ENCODE assay signal across 8 cellular contexts in genomic region chr1:156767879-156768608, GRCh38. TPM values are rescaled to one million over a fixed set of nuclear protein-coding genes. Genes with fewer than 3 reads are reported as not detected.
DNase-seq lines count a peak whose midpoint lies in the region; ATAC-seq and TF ChIP-seq lines count a peak whose summit lies in the region.

No MANE protein-coding gene starts in this region.

- H3K36me3 ChIP-seq in GM06990 (ENCODE audit: control insufficient read depth, insufficient read depth, low read length) = peaks cover 3% of the 10 kb centered on the region
- H3K36me3 ChIP-seq in esophagus (ENCODE audit: control insufficient read depth in 2 of 2, insufficient read depth in 2 of 2, low read length in 1 of 2) = peaks cover 0 to under 1% of the 10 kb centered on the region in 2 donors

- H3K4me3 ChIP-seq in GM06990 (replicated peaks; ENCODE audit: low read depth, low read length) = peak overlapping the region; percentile 91
- peak overlapping the region; percentile 91 to 94 for H3K4me3 ChIP-seq in esophagus (ENCODE audit: low read depth in 1 of 2, low read length in 2 of 2)

- peak overlapping the region; percentile 94 to 97 for H3K27ac ChIP-seq in esophagus (ENCODE audit: low read depth in 2 of 2, low read length in 1 of 2)

- peaks cover 44% of the 10 kb centered on the region for H3K4me1 Mint-ChIP-seq in nephron progenitor cell

- CTCF ChIA-PET in GM10248 (lab: Yijun Ruan, JAX) = interaction anchor here (0.8 to 9.6 kb wide), 12 partner anchors 12 to 92 kb away, joined by 3 to 94 read pairs (median 4); partner anchors contain the start of genes HDGF, ISG20L2, METTL25B and MRPL24

- H3K27me3 ChIP-seq in GM06990 (replicated peaks; ENCODE audit: control insufficient read depth, insufficient read depth, low read length) (no peaks in the 10 kb centered on the region), esophagus (ENCODE audit: control insufficient read depth in 1 of 2, insufficient read depth in 2 of 2, low read length in 2 of 2) (no peaks in the 10 kb centered on the region)

- peaks cover 24% of the 10 kb centered on the region for H3K36me3 Mint-ChIP-seq in nephron progenitor cell (ENCODE audit: low read depth)

- no peaks in the 10 kb centered on the region for H3K27me3 Mint-ChIP-seq in nephron progenitor cell (ENCODE audit: low read depth, poor library complexity)

- H3K27ac Mint-ChIP-seq in nephron progenitor cell = peak overlapping the region; percentile 13

- no peak overlapping the region for H3K4me3 Mint-ChIP-seq in nephron progenitor cell

- no peaks in the 10 kb centered on the region for H3K9me3 ChIP-seq in esophagus (ENCODE audit: control insufficient read depth in 2 of 2, insufficient read depth in 1 of 2, low read depth in 1 of 2, low read length in 1 of 2)

- WGBS in esophagus, 2 donors = 0 to 1% methylated on average over 30 to 31 of the region's 31 CpGs

- no peaks in the 10 kb centered on the region for H3K9me3 Mint-ChIP-seq in nephron progenitor cell

- POLR2A ChIA-PET in GM10248 (lab: Yijun Ruan, JAX) = interaction anchor here (0.7 to 1.4 kb wide), 4 partner anchors 26 to 54 kb away, joined by 3 to 15 read pairs (median 6); partner anchors contain the start of gene MRPL24

- TF ChIP-seq CTCF in GM06990 (IDR thresholded peaks at IDR 0.05; ENCODE audit: insufficient read depth, low read length, poor library complexity, severe bottlenecking) (no peak), nephron progenitor cell (IDR thresholded peaks at IDR 0.05) (no peak), GM10248 (IDR thresholded peaks at IDR 0.05; ENCODE audit: control extremely low read depth, extremely low read depth, low read depth, missing control alignments) (no peak)

- H3K4me1 ChIP-seq in esophagus (ENCODE audit: control insufficient read depth in 2 of 2, insufficient read depth in 2 of 2, low read length in 1 of 2) = peaks cover 2 to 5% of the 10 kb centered on the region in 2 donors

- peak; percentile 3 for ATAC-seq in HG02678 (IDR thresholded peaks at IDR 0.05; ENCODE audit: unreplicated experiment)

- DNase-seq in GM06990 (ENCODE audit: extremely low read depth, insufficient read length) (peak; percentile 52), T-helper 22 cell (ENCODE audit: low read depth) (peak; percentile 32), nephron progenitor cell (no peak), Kasumi-1 (lab: John Stamatoyannopoulos, UW) (no peak), GM10248 (ENCODE audit: extremely low spot score) (no peak), MV-4-11 (lab: John Stamatoyannopoulos, UW) (no peak)

RNA-seq across cellular contexts. Expression of gene PRCC, which starts 0.7 kb away (rescaled TPM):
- 10 to 100 TPM; 36.6 to 41.8 TPM for polyA plus RNA-seq in esophagus

RNA-seq across cellular contexts. Expression of gene HDGF, which starts 16.6 kb away (rescaled TPM):
- polyA plus RNA-seq in esophagus = 100 to 1,000 TPM in 1 of 2 donors, 10 to 100 TPM in 1; 88.6 to 150 TPM

RNA-seq across cellular contexts. Expression of gene MRPL24, which starts 27.2 kb away (rescaled TPM):
- polyA plus RNA-seq in esophagus = 10 to 100 TPM; 79.3 to 81.0 TPM

RNA-seq across cellular contexts. Expression of gene ISG20L2, which starts 39.5 kb away (rescaled TPM):
- polyA plus RNA-seq in esophagus = 10 to 100 TPM in 1 of 2 donors, 1 to 10 TPM in 1; 8.5 to 16.5 TPM

RNA-seq across cellular contexts. Expression of gene METTL25B, which starts 39.8 kb away (rescaled TPM):
- 10 to 100 TPM; 18.5 to 38.3 TPM for polyA plus RNA-seq in esophagus

Comparison
In these comparisons a context has a peak if more than half of its experiments do, and no peak if none do; other contexts are left out.
1. DNase-seq: peak in GM06990 (single experiment) and T-helper 22 cell (single experiment); none in nephron progenitor cell (single experiment), Kasumi-1 (0 of 2), GM10248 (single experiment) and MV-4-11 (single experiment).